ENCODE assay signal across 9 cellular contexts in the genomic region with DNA sequence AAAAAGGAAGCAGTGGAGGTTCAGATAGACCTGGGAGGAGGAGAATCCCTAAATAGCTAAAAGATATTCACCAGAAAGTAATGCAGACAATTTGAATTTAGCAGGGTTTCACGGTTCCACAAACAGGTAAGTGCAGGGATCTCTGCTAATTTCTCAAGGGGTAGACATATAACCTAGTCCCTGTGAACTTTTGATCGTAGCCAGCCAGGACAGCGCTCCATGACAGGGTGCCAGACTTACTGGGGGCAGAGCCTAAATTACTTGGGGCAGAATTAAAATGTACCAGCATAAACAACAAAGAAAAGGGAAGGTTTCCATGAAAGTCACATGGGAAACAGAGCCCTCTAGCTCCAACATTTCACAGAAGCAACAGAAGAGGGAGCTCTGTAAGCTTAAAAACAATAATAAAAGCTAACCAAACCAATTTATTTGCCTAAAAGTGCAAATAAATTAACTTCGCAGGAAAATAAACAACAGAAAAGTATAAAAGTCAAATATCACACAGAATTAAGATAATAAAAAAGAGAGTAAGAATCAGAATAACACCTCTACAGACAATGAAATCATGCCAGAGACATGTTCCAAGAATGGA.
DNase-seq lines count a peak whose midpoint lies in the region; ATAC-seq and TF ChIP-seq lines count a peak whose summit lies in the region.
"Had no signal": no experiment of that assay in that cellular context is flagged by ENCODE, and none has a peak within 500 bp of the region (broad histone marks: within the 10 kb centered on the region; RNA-seq: fewer than 3 reads in every experiment).

No MANE protein-coding gene starts in this region.

- peak in 1 of 2 donors; percentile 58 for DNase-seq in cardiac muscle cell (ENCODE audit: low read depth in 1 of 2, low spot score in 1 of 2)
- no peak for DNase-seq in right cardiac atrium
- DNase-seq in hepatic stellate cell (ENCODE audit: low spot score): peak; percentile 22
- no peak for DNase-seq in upper lobe of right lung
- DNase-seq in DMS79 (lab: John Stamatoyannopoulos, UW): no peak
- DNase-seq: activated naive CD8-positive, alpha-beta T cell treated with anti-CD3 and anti-CD28 coated beads, Interleukin-2, amount 10 ng/mL, durations not matched to agents 7 days and 5 days had no signal

- H3K9me3 ChIP-seq in cardiac muscle cell (ENCODE audit: low read depth): no peaks in the 10 kb centered on the region
- H3K9me3 ChIP-seq in right cardiac atrium (ENCODE audit: control insufficient read depth, low read length): no peaks in the 10 kb centered on the region
- H3K9me3 ChIP-seq in upper lobe of right lung: no peaks in the 10 kb centered on the region

- intact Hi-C loops in right cardiac atrium (cut with DNase I): loop anchor here in 2 of 4 donors (10.0 kb wide), 2 partner anchors 621 to 911 kb away; no protein-coding TSS in a partner anchor
- intact Hi-C loops in upper lobe of right lung (cut with DNase I): no loop called here

- H3K4me1 ChIP-seq in cardiac muscle cell (ENCODE audit: low read depth) (peaks cover 7% of the 10 kb centered on the region), right cardiac atrium (ENCODE audit: control insufficient read depth, insufficient read depth, low read length) (no peaks in the 10 kb centered on the region), upper lobe of right lung (no peaks in the 10 kb centered on the region)

- H3K27ac ChIP-seq in cardiac muscle cell (no peak overlapping the region), right cardiac atrium (ENCODE audit: low read length) (no peak overlapping the region), upper lobe of right lung (no peak overlapping the region)

- H3K36me3 ChIP-seq in cardiac muscle cell (no peaks in the 10 kb centered on the region), upper lobe of right lung (no peaks in the 10 kb centered on the region)

- ATAC-seq in right cardiac atrium: no peak
- peak; percentile 89 for ATAC-seq in SK-N-SH treated with all-trans-retinoic acid at 6 μM for 48 hours
- ATAC-seq in upper lobe of right lung: peak; percentile 47
- ATAC-seq in HG02852 (IDR thresholded peaks at IDR 0.05; ENCODE audit: unreplicated experiment): no peak
- ATAC-seq in GM21360 (IDR thresholded peaks at IDR 0.05; ENCODE audit: unreplicated experiment): no peak

- H3K4me3 ChIP-seq in cardiac muscle cell (no peak overlapping the region), right cardiac atrium (ENCODE audit: low read length) (no peak overlapping the region), upper lobe of right lung (no peak overlapping the region)

- H3K27me3 ChIP-seq in cardiac muscle cell (no peaks in the 10 kb centered on the region), right cardiac atrium (ENCODE audit: control insufficient read depth, insufficient read depth) (no peaks in the 10 kb centered on the region), upper lobe of right lung (no peaks in the 10 kb centered on the region)

- TF ChIP-seq CTCF in cardiac muscle cell (IDR thresholded peaks at IDR 0.05; ENCODE audit: low read depth, low read length) (peak; percentile 59), upper lobe of right lung (IDR thresholded peaks at IDR 0.05) (peak; percentile 48)

- whole genome bisulfite sequencing in right cardiac atrium: 59% methylated on average over 4 of the region's 4 CpGs

TF ChIP-seq in SK-N-SH treated with all-trans-retinoic acid at 6 μM for 48 hours, 23 proteins besides CTCF, POLR2A, EP300 and RAD21:
- TF ChIP-seq, protein P1, sequence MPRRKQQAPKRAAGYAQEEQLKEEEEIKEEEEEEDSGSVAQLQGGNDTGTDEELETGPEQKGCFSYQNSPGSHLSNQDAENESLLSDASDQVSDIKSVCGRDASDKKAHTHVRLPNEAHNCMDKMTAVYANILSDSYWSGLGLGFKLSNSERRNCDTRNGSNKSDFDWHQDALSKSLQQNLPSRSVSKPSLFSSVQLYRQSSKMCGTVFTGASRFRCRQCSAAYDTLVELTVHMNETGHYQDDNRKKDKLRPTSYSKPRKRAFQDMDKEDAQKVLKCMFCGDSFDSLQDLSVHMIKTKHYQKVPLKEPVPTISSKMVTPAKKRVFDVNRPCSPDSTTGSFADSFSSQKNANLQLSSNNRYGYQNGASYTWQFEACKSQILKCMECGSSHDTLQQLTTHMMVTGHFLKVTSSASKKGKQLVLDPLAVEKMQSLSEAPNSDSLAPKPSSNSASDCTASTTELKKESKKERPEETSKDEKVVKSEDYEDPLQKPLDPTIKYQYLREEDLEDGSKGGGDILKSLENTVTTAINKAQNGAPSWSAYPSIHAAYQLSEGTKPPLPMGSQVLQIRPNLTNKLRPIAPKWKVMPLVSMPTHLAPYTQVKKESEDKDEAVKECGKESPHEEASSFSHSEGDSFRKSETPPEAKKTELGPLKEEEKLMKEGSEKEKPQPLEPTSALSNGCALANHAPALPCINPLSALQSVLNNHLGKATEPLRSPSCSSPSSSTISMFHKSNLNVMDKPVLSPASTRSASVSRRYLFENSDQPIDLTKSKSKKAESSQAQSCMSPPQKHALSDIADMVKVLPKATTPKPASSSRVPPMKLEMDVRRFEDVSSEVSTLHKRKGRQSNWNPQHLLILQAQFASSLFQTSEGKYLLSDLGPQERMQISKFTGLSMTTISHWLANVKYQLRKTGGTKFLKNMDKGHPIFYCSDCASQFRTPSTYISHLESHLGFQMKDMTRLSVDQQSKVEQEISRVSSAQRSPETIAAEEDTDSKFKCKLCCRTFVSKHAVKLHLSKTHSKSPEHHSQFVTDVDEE (CRISPR knock-in tag; IDR thresholded peaks at IDR 0.05): no peak
- TF ChIP-seq RARB (CRISPR knock-in tag; IDR thresholded peaks at IDR 0.05) (no peak), GLIS3 (CRISPR knock-in tag; IDR thresholded peaks at IDR 0.05) (no peak), OSR1 (CRISPR knock-in tag; IDR thresholded peaks at IDR 0.05) (no peak), ESRRG (CRISPR knock-in tag; IDR thresholded peaks at IDR 0.05) (no peak), ZNF565 (CRISPR knock-in tag; conservative IDR thresholded peaks at IDR 0.05; ENCODE audit: low read depth) (no peak), BACH2 (CRISPR knock-in tag; IDR thresholded peaks at IDR 0.05; ENCODE audit: borderline replicate concordance) (no peak), ZFP3 (CRISPR knock-in tag; IDR thresholded peaks at IDR 0.05) (no peak), CSDC2 (CRISPR knock-in tag; IDR thresholded peaks at IDR 0.05) (no peak), TCF4 (CRISPR knock-in tag; IDR thresholded peaks at IDR 0.05; ENCODE audit: borderline replicate concordance) (no peak), ZNF8 (CRISPR knock-in tag; IDR thresholded peaks at IDR 0.05) (no peak), PPARA (CRISPR knock-in tag; IDR thresholded peaks at IDR 0.05; ENCODE audit: borderline replicate concordance) (no peak), ARNTL (CRISPR knock-in tag; IDR thresholded peaks at IDR 0.05; ENCODE audit: borderline replicate concordance, low read depth) (no peak), SNAI2 (CRISPR knock-in tag; IDR thresholded peaks at IDR 0.05) (no peak)
- TF ChIP-seq, protein P2, sequence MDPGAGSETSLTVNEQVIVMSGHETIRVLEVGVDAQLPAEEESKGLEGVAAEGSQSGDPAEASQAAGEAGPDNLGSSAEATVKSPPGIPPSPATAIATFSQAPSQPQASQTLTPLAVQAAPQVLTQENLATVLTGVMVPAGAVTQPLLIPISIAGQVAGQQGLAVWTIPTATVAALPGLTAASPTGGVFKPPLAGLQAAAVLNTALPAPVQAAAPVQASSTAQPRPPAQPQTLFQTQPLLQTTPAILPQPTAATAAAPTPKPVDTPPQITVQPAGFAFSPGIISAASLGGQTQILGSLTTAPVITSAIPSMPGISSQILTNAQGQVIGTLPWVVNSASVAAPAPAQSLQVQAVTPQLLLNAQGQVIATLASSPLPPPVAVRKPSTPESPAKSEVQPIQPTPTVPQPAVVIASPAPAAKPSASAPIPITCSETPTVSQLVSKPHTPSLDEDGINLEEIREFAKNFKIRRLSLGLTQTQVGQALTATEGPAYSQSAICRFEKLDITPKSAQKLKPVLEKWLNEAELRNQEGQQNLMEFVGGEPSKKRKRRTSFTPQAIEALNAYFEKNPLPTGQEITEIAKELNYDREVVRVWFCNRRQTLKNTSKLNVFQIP (CRISPR knock-in tag; IDR thresholded peaks at IDR 0.05; ENCODE audit: borderline replicate concordance, low read depth): no peak
- TF ChIP-seq, protein P3, sequence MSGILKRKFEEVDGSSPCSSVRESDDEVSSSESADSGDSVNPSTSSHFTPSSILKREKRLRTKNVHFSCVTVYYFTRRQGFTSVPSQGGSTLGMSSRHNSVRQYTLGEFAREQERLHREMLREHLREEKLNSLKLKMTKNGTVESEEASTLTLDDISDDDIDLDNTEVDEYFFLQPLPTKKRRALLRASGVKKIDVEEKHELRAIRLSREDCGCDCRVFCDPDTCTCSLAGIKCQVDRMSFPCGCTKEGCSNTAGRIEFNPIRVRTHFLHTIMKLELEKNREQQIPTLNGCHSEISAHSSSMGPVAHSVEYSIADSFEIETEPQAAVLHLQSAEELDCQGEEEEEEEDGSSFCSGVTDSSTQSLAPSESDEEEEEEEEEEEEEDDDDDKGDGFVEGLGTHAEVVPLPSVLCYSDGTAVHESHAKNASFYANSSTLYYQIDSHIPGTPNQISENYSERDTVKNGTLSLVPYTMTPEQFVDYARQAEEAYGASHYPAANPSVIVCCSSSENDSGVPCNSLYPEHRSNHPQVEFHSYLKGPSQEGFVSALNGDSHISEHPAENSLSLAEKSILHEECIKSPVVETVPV (CRISPR knock-in tag; IDR thresholded peaks at IDR 0.05): no peak

Comparison
In these comparisons a context has a peak if more than half of its experiments do, and no peak if none do; other contexts are left out.
1. ATAC-seq: peak in SK-N-SH treated with all-trans-retinoic acid at 6 μM for 48 hours (single experiment) and upper lobe of right lung (single experiment); none in right cardiac atrium (0 of 2), HG02852 (single experiment) and GM21360 (single experiment).